Comparison of ENCODE assay signal across 8 cellular contexts in genomic region chr2:55311444-55311870, GRCh38. TPM values are rescaled to one million over a fixed set of nuclear protein-coding genes. Genes with fewer than 3 reads are reported as not detected.
DNase-seq lines count a peak whose midpoint lies in the region; ATAC-seq and TF ChIP-seq lines count a peak whose summit lies in the region.

No MANE protein-coding gene starts in this region.

- H3K4me3 ChIP-seq in kidney epithelial cell (ENCODE audit: low read depth, low read length), result no peak overlapping the region
- no peak overlapping the region for H3K4me3 ChIP-seq in right cardiac atrium (ENCODE audit: low read length)

- DNase-seq in AG08395 (ENCODE audit: low spot score) (peak; percentile 69), RWPE1 (ENCODE audit: low spot score) (peak; percentile 32), kidney epithelial cell (ENCODE audit: low read depth) (peak; percentile 12), SKM-1 (lab: John Stamatoyannopoulos, UW; ENCODE audit: unreplicated experiment) (no peak), right cardiac atrium (no peak)
- no peak for DNase-seq in stimulated activated naive CD4-positive, alpha-beta T cell (lab: John Stamatoyannopoulos, UW)

- intact Hi-C loops in right cardiac atrium (cut with DNase I), result no loop called here

- H3K9me3 ChIP-seq in right cardiac atrium (ENCODE audit: control insufficient read depth, low read length), result no peaks in the 10 kb centered on the region

- H3K4me1 ChIP-seq in right cardiac atrium (ENCODE audit: control insufficient read depth, insufficient read depth, low read length), result no peaks in the 10 kb centered on the region

- POLR2A ChIA-PET in RWPE1 (lab: Yijun Ruan, JAX; ENCODE audit: low non-redundant PET), result no interaction called here

- ATAC-seq in GM18858 (IDR thresholded peaks at IDR 0.05; ENCODE audit: unreplicated experiment) (peak; percentile 94), HG02970 (IDR thresholded peaks at IDR 0.05; ENCODE audit: low FRiP score, unreplicated experiment) (peak; percentile 92), right cardiac atrium (no peak)

- CTCF ChIA-PET in RWPE1 (lab: Yijun Ruan, JAX), result no interaction called here

- 94% methylated on average over 1 of the region's 1 CpG for WGBS in right cardiac atrium

- H3K27ac ChIP-seq in RWPE1, result no peak overlapping the region
- H3K27ac ChIP-seq in right cardiac atrium (ENCODE audit: low read length), result no peak overlapping the region

- no peak for TF ChIP-seq CTCF in RWPE1 (conservative IDR thresholded peaks at IDR 0.05; ENCODE audit: low read depth)
- peak; percentile 29 for TF ChIP-seq CTCF in kidney epithelial cell (IDR thresholded peaks at IDR 0.05; ENCODE audit: insufficient read depth, low read length, poor library complexity, severe bottlenecking)

- no peaks in the 10 kb centered on the region for H3K36me3 ChIP-seq in kidney epithelial cell (ENCODE audit: control insufficient read depth, insufficient read depth, low read length)

- H3K27me3 ChIP-seq in kidney epithelial cell (ENCODE audit: control insufficient read depth, insufficient read depth, low read length) (no peaks in the 10 kb centered on the region), right cardiac atrium (ENCODE audit: control insufficient read depth, insufficient read depth) (no peaks in the 10 kb centered on the region)

RNA-seq across cellular contexts. Expression of gene MTIF2, which starts 42.4 kb away (rescaled TPM):
- total RNA-seq in kidney epithelial cell (34.8 and 39.9 TPM in 2 replicates), right cardiac atrium (10 to 100 TPM; 28.2 to 39.6 (median 35.8) TPM)
- 30.2 TPM for polyA plus RNA-seq in right cardiac atrium

Comparison
In these comparisons a context has a peak if more than half of its experiments do, and no peak if none do; other contexts are left out.
1. DNase-seq: peak in AG08395 (single experiment), RWPE1 (single experiment) and kidney epithelial cell (single experiment); none in stimulated activated naive CD4-positive, alpha-beta T cell (0 of 6), SKM-1 (single experiment) and right cardiac atrium (0 of 3).
2. ATAC-seq: peak in GM18858 (single experiment) and HG02970 (single experiment); none in right cardiac atrium (0 of 2).